Comparison of ENCODE assay signal across 16 cellular contexts in the genomic region with DNA sequence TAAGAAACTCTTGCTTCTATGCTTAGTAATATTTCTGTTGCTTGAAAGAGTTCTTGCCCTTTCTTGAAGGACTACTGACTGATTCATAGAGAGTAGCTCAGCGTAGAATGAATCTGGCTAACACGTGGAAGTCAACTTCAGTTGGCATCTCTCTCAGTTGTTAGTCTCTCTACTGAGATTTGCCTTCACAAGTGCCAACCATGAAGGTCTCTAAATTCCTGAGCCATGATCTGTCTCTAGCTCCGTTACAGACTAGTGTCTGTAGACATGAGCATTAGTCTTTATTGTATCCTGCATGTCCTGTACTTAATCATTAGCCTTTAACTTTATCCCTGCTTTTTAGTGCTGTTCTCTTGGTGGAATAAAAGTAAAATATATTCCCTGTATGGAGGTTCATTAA. TPM values are rescaled to one million over a fixed set of nuclear protein-coding genes. Genes with fewer than 3 reads are reported as not detected.
"Had no signal": no experiment of that assay in that cellular context is flagged by ENCODE, and none has a peak within 500 bp of the region (broad histone marks: within the 10 kb centered on the region; RNA-seq: fewer than 3 reads in every experiment).

No MANE protein-coding gene starts in this region.

- H3K36me3 ChIP-seq: suprapubic skin, transverse colon, uterus had no signal

- DNase-seq: activated CD4-positive, alpha-beta T cell treated with anti-CD3 and anti-CD28 coated beads, Interleukin-2, amount 10 ng/mL, durations not matched to agents 7 days and 5 days; activated CD8-positive, alpha-beta T cell treated with anti-CD3 and anti-CD28 coated beads, Interleukin-2, amount 10 ng/mL, durations not matched to agents 7 days and 5 days; activated naive CD4-positive, alpha-beta T cell treated with anti-CD3 and anti-CD28 coated beads for 36 hours; activated T-cell treated with anti-CD3 and anti-CD28 coated beads, Interleukin-2, amount 50 U/mL, for 4 hours; body of pancreas; caudate nucleus; hippocampal formation; islet precursor cell; occipital lobe; T1000; transverse colon; uterus had no signal

- H3K4me3 ChIP-seq: body of pancreas, lung, suprapubic skin, transverse colon, uterus had no signal

- H3K27me3 ChIP-seq: body of pancreas, transverse colon, uterus had no signal

- H3K27ac ChIP-seq: body of pancreas, suprapubic skin, transverse colon, uterus had no signal

- H3K4me1 ChIP-seq: body of pancreas, suprapubic skin, transverse colon, uterus had no signal

- ATAC-seq: activated CD8-positive, alpha-beta T cell treated with anti-CD3 and anti-CD28 coated beads, Interleukin-2, amount 10 ng/mL, durations not matched to agents 7 days and 5 days; activated T-cell treated with anti-CD3 and anti-CD28 coated beads, Interleukin-2, amount 50 U/mL, for 4 hours; body of pancreas had no signal

- H3K9me3 ChIP-seq: body of pancreas, suprapubic skin, transverse colon, uterus had no signal

RNA-seq across cellular contexts. Expression of a gene that starts 19.1 kb away (rescaled TPM):
- total RNA-seq: activated CD4-positive, alpha-beta T cell treated with anti-CD3 and anti-CD28 coated beads, Interleukin-2, amount 10 ng/mL, durations not matched to agents 7 days and 5 days; activated CD8-positive, alpha-beta T cell treated with anti-CD3 and anti-CD28 coated beads, Interleukin-2, amount 10 ng/mL, durations not matched to agents 7 days and 5 days; activated naive CD4-positive, alpha-beta T cell treated with anti-CD3 and anti-CD28 coated beads for 36 hours; activated T-cell treated with anti-CD3 and anti-CD28 coated beads, Interleukin-2, amount 50 U/mL, for 4 hours; body of pancreas; T-helper 1 cell treated with Interleukin-12 subunit alpha and Interleukin-12 subunit beta and Interleukin-4 antibody, amounts not matched to agents 30 ng/mL and 1 ng/mL, for 36 hours; transverse colon had no signal
- polyA plus RNA-seq: esophagus had no signal
